Comparison of ENCODE assay signal across 9 cellular contexts in genomic region chr18:23529597-23529996, GRCh38. TPM values are rescaled to one million over a fixed set of nuclear protein-coding genes. Genes with fewer than 3 reads are reported as not detected.
DNase-seq lines count a peak whose midpoint lies in the region; ATAC-seq and FAIRE-seq lines count a peak whose summit lies in the region.
"Had no signal": no experiment of that assay in that cellular context is flagged by ENCODE, and none has a peak within 500 bp of the region (broad histone marks: within the 10 kb centered on the region; RNA-seq: fewer than 3 reads in every experiment).

No MANE protein-coding gene starts in this region.

- peaks cover 0 to 8% (median 0%) of the 10 kb centered on the region in 7 donors for H3K4me1 Mint-ChIP-seq in naive thymus-derived CD4-positive, alpha-beta T cell

- no peaks in the 10 kb centered on the region for H3K9me3 Mint-ChIP-seq in naive thymus-derived CD4-positive, alpha-beta T cell

- no peak overlapping the region for H3K4me3 Mint-ChIP-seq in naive thymus-derived CD4-positive, alpha-beta T cell

- no peaks in the 10 kb centered on the region for H3K27me3 Mint-ChIP-seq in naive thymus-derived CD4-positive, alpha-beta T cell

- H3K27me3 ChIP-seq in naive thymus-derived CD4-positive, alpha-beta T cell (ENCODE audit: control insufficient read depth in 2 of 2, insufficient read depth in 2 of 2, low read length in 2 of 2) = no peaks in the 10 kb centered on the region

- peaks cover 18 to 94% (median 41%) of the 10 kb centered on the region in 3 experiments for H3K36me3 ChIP-seq in naive thymus-derived CD4-positive, alpha-beta T cell (ENCODE audit: control insufficient read depth in 2 of 3, insufficient read depth in 3 of 3, low read length in 3 of 3)

- H3K9me3 ChIP-seq in naive thymus-derived CD4-positive, alpha-beta T cell (ENCODE audit: control insufficient read depth in 2 of 3, low read length in 3 of 3) = no peaks in the 10 kb centered on the region

- peak overlapping the region in 3 of 9 donors; percentile 47 to 75 (median 74) for H3K27ac Mint-ChIP-seq in naive thymus-derived CD4-positive, alpha-beta T cell

- ATAC-seq in naive thymus-derived CD4-positive, alpha-beta T cell = peak; percentile 32
- ATAC-seq in HG03025 (IDR thresholded peaks at IDR 0.05; ENCODE audit: low FRiP score, unreplicated experiment) = no peak
- ATAC-seq in GM19324 (IDR thresholded peaks at IDR 0.05; ENCODE audit: low FRiP score, unreplicated experiment) = no peak

- no peaks in the 10 kb centered on the region for H3K4me1 ChIP-seq in naive thymus-derived CD4-positive, alpha-beta T cell (ENCODE audit: control insufficient read depth in 2 of 2, insufficient read depth in 2 of 2, low read length in 2 of 2)

- POLR2A ChIA-PET in naive thymus-derived CD4-positive, alpha-beta T cell (lab: Charles Lee) = no interaction called here

- no peak for FAIRE-seq in HTR-8/SVneo (lab: Jason Lieb, UNC)
- FAIRE-seq: colon had no signal

- H3K4me3 ChIP-seq in naive thymus-derived CD4-positive, alpha-beta T cell (ENCODE audit: low read length) = no peak overlapping the region

- no peak overlapping the region for H3K27ac ChIP-seq in naive thymus-derived CD4-positive, alpha-beta T cell (ENCODE audit: low read depth, low read length)

- peaks cover 12 to 54% (median 29%) of the 10 kb centered on the region in 5 donors for H3K36me3 Mint-ChIP-seq in naive thymus-derived CD4-positive, alpha-beta T cell

- intact Hi-C loops in naive thymus-derived CD4-positive, alpha-beta T cell (cut with micrococcal nuclease) = no loop called here

- CTCF ChIA-PET in naive thymus-derived CD4-positive, alpha-beta T cell (lab: Charles Lee) = interaction anchor here (1.4 kb wide), 1 partner anchor 14 kb away, joined by 3 read pairs; no protein-coding TSS in a partner anchor

- DNase-seq in COLO829 (ENCODE audit: low spot score) (peak; percentile 12), HTR-8/SVneo (ENCODE audit: insufficient read length, low spot score) (peak; percentile 34), astrocyte of the hippocampus (ENCODE audit: low read depth, low spot score) (peak; percentile 20), nucleus accumbens (lab: John Stamatoyannopoulos, UW) (no peak), AML-193 (lab: John Stamatoyannopoulos, UW) (no peak)
- DNase-seq in naive thymus-derived CD4-positive, alpha-beta T cell = no peak

RNA-seq across cellular contexts. Expression of gene RMC1, which starts 26.3 kb away (rescaled TPM):
- 10 to 100 TPM; 45.7 to 59.7 (median 50.0) TPM for total RNA-seq in naive thymus-derived CD4-positive, alpha-beta T cell
- polyA plus RNA-seq in naive thymus-derived CD4-positive, alpha-beta T cell = 10 to 100 TPM; 23.1 to 39.9 TPM

RNA-seq across cellular contexts. Expression of gene NPC1, which starts 56.7 kb away (rescaled TPM):
- total RNA-seq in naive thymus-derived CD4-positive, alpha-beta T cell = 10 to 100 TPM; 29.2 to 49.3 (median 31.4) TPM
- polyA plus RNA-seq in naive thymus-derived CD4-positive, alpha-beta T cell = 1 to 10 TPM; 4.6 to 9.7 TPM

Comparison
In these comparisons a context has a peak if more than half of its experiments do, and no peak if none do; other contexts are left out.
1. DNase-seq: peak in COLO829 (single experiment), HTR-8/SVneo (single experiment) and astrocyte of the hippocampus (single experiment); none in naive thymus-derived CD4-positive, alpha-beta T cell (0 of 9), nucleus accumbens (0 of 56) and AML-193 (0 of 2).